Comparison of ENCODE assay signal across 8 cellular contexts in genomic region chr12:92408072-92408900, GRCh38.
DNase-seq lines count a peak whose midpoint lies in the region; ATAC-seq, FAIRE-seq and TF ChIP-seq lines count a peak whose summit lies in the region.

No MANE protein-coding gene starts in this region.

- H3K27me3 Mint-ChIP-seq in CD14-positive monocyte (ENCODE audit: low read depth in 3 of 3): peaks cover 0 to 2% (median 2%) of the 10 kb centered on the region in 3 donors

- H3K4me1 Mint-ChIP-seq in CD14-positive monocyte: peaks cover 14% of the 10 kb centered on the region

- no peak overlapping the region for H3K27ac ChIP-seq in foreskin keratinocyte

- intact Hi-C loops in CD14-positive monocyte (cut with micrococcal nuclease): no loop called here

- peak overlapping the region in 1 of 7 donors; percentile 33 for H3K27ac Mint-ChIP-seq in CD14-positive monocyte

- peak; percentile 74 for ATAC-seq in foreskin keratinocyte
- ATAC-seq in GM18909 (IDR thresholded peaks at IDR 0.05; ENCODE audit: poor library complexity, unreplicated experiment): no peak

- H3K36me3 Mint-ChIP-seq in CD14-positive monocyte: no peaks in the 10 kb centered on the region

- H3K27me3 ChIP-seq in foreskin keratinocyte: no peaks in the 10 kb centered on the region

- TF ChIP-seq CTCF in CD14-positive monocyte (IDR thresholded peaks at IDR 0.05): peak; percentile 49
- peak; percentile 40 for TF ChIP-seq CTCF in GM20000 (IDR thresholded peaks at IDR 0.05; ENCODE audit: extremely low read depth, missing control alignments)
- TF ChIP-seq CTCF in foreskin keratinocyte (conservative IDR thresholded peaks at IDR 0.05): peak; percentile 75

- DNase-seq in CD14-positive monocyte (ENCODE audit: low spot score) (no peak), GM20000 (ENCODE audit: low spot score) (peak; percentile 55), NCI-H2029 treated with DMSO at 0.1 percent for 48 hours (lab: John Stamatoyannopoulos, UW) (peak; percentile 40), foreskin keratinocyte (peak in 1 of 2 donors; percentile 48), frontal cortex (ENCODE audit: low spot score in 2 of 2) (no peak)
- peak; percentile 53 for DNase-seq in activated CD4-positive, CD25-positive, alpha-beta regulatory T cell treated with anti-CD3 and anti-CD28 coated beads, Interleukin-2, amount 50 U/mL, for 72 hours
- DNase-seq in stimulated activated CD4-positive, alpha-beta T cell treated with anti-CD3 and anti-CD28 coated beads, Interleukin-4, amount 100 ng/mL, for 4 hours: peak; percentile 29 to 34

- FAIRE-seq in frontal cortex (lab: Jason Lieb, UNC): no peak

- H3K4me3 Mint-ChIP-seq in CD14-positive monocyte: peak overlapping the region in 1 of 2 donors; percentile 23

- peaks cover 0 to 12% (median 2%) of the 10 kb centered on the region in 7 donors for H3K9me3 Mint-ChIP-seq in CD14-positive monocyte

- no peaks in the 10 kb centered on the region for H3K4me1 ChIP-seq in foreskin keratinocyte

Comparison
In these comparisons a context has a peak if more than half of its experiments do, and no peak if none do; other contexts are left out.
1. DNase-seq: peak in GM20000 (single experiment), NCI-H2029 treated with DMSO at 0.1 percent for 48 hours (single experiment), activated CD4-positive, CD25-positive, alpha-beta regulatory T cell treated with anti-CD3 and anti-CD28 coated beads, Interleukin-2, amount 50 U/mL, for 72 hours (single experiment) and stimulated activated CD4-positive, alpha-beta T cell treated with anti-CD3 and anti-CD28 coated beads, Interleukin-4, amount 100 ng/mL, for 4 hours (2 of 2); none in CD14-positive monocyte (single experiment) and frontal cortex (0 of 2).
2. Peak in every context shown above with its lines, with median percentiles within 50 percentile points of each other: CTCF ChIP-seq.